1 cellular context compared by ENCODE assay signal in genomic region chr12:6767301-6767591, GRCh38.
TF ChIP-seq lines count a peak whose summit lies in the region.

No MANE protein-coding gene starts in this region.

TF ChIP-seq in IMR-90, 13 proteins besides CTCF, POLR2A, EP300 and RAD21 (continued from another document):
- TF ChIP-seq SMC3 (IDR thresholded peaks at IDR 0.05; ENCODE audit: low read depth, low read length) (no peak), MXI1 (IDR thresholded peaks at IDR 0.05; ENCODE audit: borderline replicate concordance, low read depth, low read length) (no peak), CEBPB (IDR thresholded peaks at IDR 0.05; ENCODE audit: low read depth, low read length) (no peak)
TF ChIP-seq in IMR-90: peak in this region for 0.
